9 cellular contexts compared by ENCODE assay signal in the genomic region with DNA sequence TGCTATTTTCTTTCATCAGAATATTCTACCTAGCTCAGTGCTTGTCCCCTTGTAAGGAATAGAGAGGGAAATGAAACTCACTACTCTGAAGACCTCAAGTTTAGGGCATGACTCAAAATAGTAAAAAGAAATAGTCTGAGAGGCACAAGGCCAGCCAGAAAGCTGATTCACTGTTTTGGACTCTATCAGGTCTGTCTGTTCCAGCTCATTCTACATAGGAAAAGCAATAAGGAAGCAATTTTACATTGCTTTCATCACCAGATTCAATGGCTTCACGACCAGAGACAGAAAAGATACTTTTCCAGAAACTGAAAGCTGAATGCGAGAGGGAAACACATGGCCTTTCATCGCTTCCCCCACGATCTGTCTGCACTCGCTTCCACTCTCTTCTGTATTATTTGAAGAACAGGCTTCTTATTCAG.
DNase-seq lines count a peak whose midpoint lies in the region; ATAC-seq, FAIRE-seq and TF ChIP-seq lines count a peak whose summit lies in the region.
"Had no signal": no experiment of that assay in that cellular context is flagged by ENCODE, and none has a peak within 500 bp of the region (broad histone marks: within the 10 kb centered on the region; RNA-seq: fewer than 3 reads in every experiment).

No MANE protein-coding gene starts in this region.

- POLR2A ChIA-PET in activated CD4-positive, alpha-beta memory T cell treated with anti-CD3 and anti-CD28 coated beads for 36 hours (lab: Charles Lee): no interaction called here

- CTCF ChIA-PET in activated CD4-positive, alpha-beta memory T cell treated with anti-CD3 and anti-CD28 coated beads for 36 hours (lab: Charles Lee): no interaction called here

- no peaks in the 10 kb centered on the region for H3K4me1 Mint-ChIP-seq in activated CD4-positive, alpha-beta memory T cell treated with anti-CD3 and anti-CD28 coated beads for 36 hours (ENCODE audit: low read depth)

- H3K9me3 Mint-ChIP-seq in activated CD4-positive, alpha-beta memory T cell treated with anti-CD3 and anti-CD28 coated beads for 36 hours: peaks cover 3% of the 10 kb centered on the region
- H3K9me3 Mint-ChIP-seq: T-helper 1 cell treated with Interleukin-12 subunit alpha and Interleukin-12 subunit beta and Interleukin-4 antibody, amounts not matched to agents 30 μg/mL and 1 μg/mL, for 36 hours had no signal

- ATAC-seq in GM19395 (IDR thresholded peaks at IDR 0.05; ENCODE audit: unreplicated experiment): peak; percentile 99
- peak; percentile 97 for ATAC-seq in HG03342 (IDR thresholded peaks at IDR 0.05; ENCODE audit: unreplicated experiment)

- no peak overlapping the region for H3K4me3 ChIP-seq in bronchial epithelial cell (ENCODE audit: low read depth, low read length)

- FAIRE-seq in bronchial epithelial cell (lab: Jason Lieb, UNC): no peak

- no peaks in the 10 kb centered on the region for H3K27me3 Mint-ChIP-seq in activated CD4-positive, alpha-beta memory T cell treated with anti-CD3 and anti-CD28 coated beads for 36 hours

- H3K27me3 ChIP-seq in bronchial epithelial cell (ENCODE audit: control insufficient read depth, insufficient read depth, low read length): no peaks in the 10 kb centered on the region

- no peak overlapping the region for H3K27ac Mint-ChIP-seq in activated CD4-positive, alpha-beta memory T cell treated with anti-CD3 and anti-CD28 coated beads for 36 hours
- H3K27ac Mint-ChIP-seq: T-helper 1 cell treated with Interleukin-12 subunit alpha and Interleukin-12 subunit beta and Interleukin-4 antibody, amounts not matched to agents 30 μg/mL and 1 μg/mL, for 36 hours had no signal

- intact Hi-C loops in activated CD4-positive, alpha-beta memory T cell treated with anti-CD3 and anti-CD28 coated beads for 36 hours (cut with micrococcal nuclease): no loop called here

- no peaks in the 10 kb centered on the region for H3K36me3 Mint-ChIP-seq in activated CD4-positive, alpha-beta memory T cell treated with anti-CD3 and anti-CD28 coated beads for 36 hours

- TF ChIP-seq CTCF in bronchial epithelial cell (IDR thresholded peaks at IDR 0.05; ENCODE audit: insufficient read depth, low read length, severe bottlenecking): no peak

- H3K36me3 ChIP-seq in bronchial epithelial cell (ENCODE audit: control insufficient read depth, insufficient read depth, low read length): no peaks in the 10 kb centered on the region

- DNase-seq in bronchial epithelial cell (ENCODE audit: low read depth): peak; percentile 50
- peak; percentile 68 for DNase-seq in pulmonary artery endothelial cell (ENCODE audit: low read depth, low spot score)
- no peak for DNase-seq in stimulated activated CD4-positive, alpha-beta T cell treated with anti-CD3 and anti-CD28 coated beads, Interleukin-2, amount 100 ng/mL, for 24 hours
- no peak for DNase-seq in activated CD4-positive, alpha-beta memory T cell treated with anti-CD3 and anti-CD28 coated beads for 36 hours
- DNase-seq in middle frontal gyrus (ENCODE audit: extremely low spot score, low spot score): no peak
- no peak for DNase-seq in COR-L47 (lab: John Stamatoyannopoulos, UW)

- H3K4me3 Mint-ChIP-seq in activated CD4-positive, alpha-beta memory T cell treated with anti-CD3 and anti-CD28 coated beads for 36 hours: no peak overlapping the region
- H3K4me3 Mint-ChIP-seq: T-helper 1 cell treated with Interleukin-12 subunit alpha and Interleukin-12 subunit beta and Interleukin-4 antibody, amounts not matched to agents 30 μg/mL and 1 μg/mL, for 36 hours had no signal

Comparison
In these comparisons a context has a peak if more than half of its experiments do, and no peak if none do; other contexts are left out.
1. DNase-seq: peak in bronchial epithelial cell (single experiment) and pulmonary artery endothelial cell (single experiment); none in stimulated activated CD4-positive, alpha-beta T cell treated with anti-CD3 and anti-CD28 coated beads, Interleukin-2, amount 100 ng/mL, for 24 hours (0 of 2), activated CD4-positive, alpha-beta memory T cell treated with anti-CD3 and anti-CD28 coated beads for 36 hours (single experiment), middle frontal gyrus (single experiment) and COR-L47 (single experiment).